ENCODE assay signal across 8 cellular contexts in the genomic region with DNA sequence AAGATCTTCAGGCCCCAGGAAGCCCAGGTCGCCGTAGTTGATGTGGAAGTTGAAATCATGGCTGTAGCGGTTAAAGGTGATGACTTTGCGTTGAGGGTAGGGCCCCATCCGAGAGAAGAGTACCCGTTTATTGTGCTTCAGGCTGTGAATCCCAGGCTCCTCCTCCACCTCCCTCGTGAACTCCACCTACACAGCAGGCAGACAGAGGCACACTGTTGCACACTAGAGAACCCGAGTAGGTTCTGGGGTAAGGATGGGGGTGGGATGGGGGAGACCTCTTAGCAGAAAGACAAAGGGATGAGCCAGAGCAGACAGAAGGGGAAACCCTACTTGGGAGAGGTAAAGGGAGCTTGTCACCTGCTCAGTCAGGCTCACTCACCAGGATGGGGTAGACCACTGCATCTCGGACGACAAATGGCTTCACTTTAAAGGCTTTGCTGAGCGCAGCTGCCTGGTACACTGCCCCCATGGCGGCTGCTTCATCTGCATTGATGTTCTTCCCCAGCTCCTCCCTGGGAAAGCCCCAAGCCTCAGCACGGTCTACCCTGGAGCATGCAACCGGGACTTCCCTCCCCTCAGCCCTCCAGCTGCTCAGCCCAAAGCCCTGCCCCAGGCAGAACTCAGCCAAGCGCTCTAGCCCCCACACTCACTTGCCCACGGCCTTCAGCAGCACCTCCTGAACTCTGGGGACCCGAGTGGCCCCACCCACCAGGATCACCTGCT. TPM values are rescaled to one million over a fixed set of nuclear protein-coding genes. Genes with fewer than 3 reads are reported as not detected.
DNase-seq lines count a peak whose midpoint lies in the region; ATAC-seq lines count a peak whose summit lies in the region.

No MANE protein-coding gene starts in this region.

- peak in 3 of 5 donors; percentile 6 to 66 (median 22) for DNase-seq in CD4-positive, alpha-beta memory T cell
- DNase-seq in activated CD8-positive, alpha-beta T cell treated with anti-CD3 and anti-CD28 coated beads, Interleukin-2, amount 10 ng/mL, durations not matched to agents 7 days and 5 days: no peak
- DNase-seq in left colon (no peak), DMS153 treated with DMSO at 0.1 percent for 48 hours (lab: John Stamatoyannopoulos, UW; ENCODE audit: unreplicated experiment) (no peak)
- no peak for DNase-seq in effector CD8-positive, alpha-beta T cell (lab: John Stamatoyannopoulos, UW)

- H3K9me3 ChIP-seq in CD4-positive, alpha-beta memory T cell (ENCODE audit: control insufficient read depth in 1 of 2, low read length in 2 of 2): no peaks in the 10 kb centered on the region

- H3K27me3 Mint-ChIP-seq in CD4-positive, alpha-beta memory T cell: no peaks in the 10 kb centered on the region
- no peaks in the 10 kb centered on the region for H3K27me3 Mint-ChIP-seq in activated CD8-positive, alpha-beta T cell treated with anti-CD3 and anti-CD28 coated beads, Interleukin-2, amount 10 ng/mL, durations not matched to agents 7 days and 5 days (ENCODE audit: low read depth)

- peaks cover 18% of the 10 kb centered on the region for H3K4me1 ChIP-seq in CD4-positive, alpha-beta memory T cell (ENCODE audit: insufficient read depth, low read length)

- ATAC-seq in GM18508 (IDR thresholded peaks at IDR 0.05; ENCODE audit: insufficient read depth, unreplicated experiment) (peak; percentile 52), HG02678 (IDR thresholded peaks at IDR 0.05; ENCODE audit: unreplicated experiment) (peak; percentile 65), left colon (no peak), HG03469 (IDR thresholded peaks at IDR 0.05; ENCODE audit: unreplicated experiment) (no peak)
- ATAC-seq in activated CD8-positive, alpha-beta T cell treated with anti-CD3 and anti-CD28 coated beads, Interleukin-2, amount 10 ng/mL, durations not matched to agents 7 days and 5 days: no peak

- peak overlapping the region; percentile 6 for H3K27ac ChIP-seq in CD4-positive, alpha-beta memory T cell (ENCODE audit: low read depth, low read length)

- peaks cover 20 to 55% (median 33%) of the 10 kb centered on the region in 4 donors for H3K4me1 Mint-ChIP-seq in CD4-positive, alpha-beta memory T cell
- peaks cover 30% of the 10 kb centered on the region for H3K4me1 Mint-ChIP-seq in activated CD8-positive, alpha-beta T cell treated with anti-CD3 and anti-CD28 coated beads, Interleukin-2, amount 10 ng/mL, durations not matched to agents 7 days and 5 days (ENCODE audit: low read depth)

- H3K4me3 Mint-ChIP-seq in CD4-positive, alpha-beta memory T cell: peak overlapping the region in 2 of 8 donors; percentile 15 to 39
- no peak overlapping the region for H3K4me3 Mint-ChIP-seq in activated CD8-positive, alpha-beta T cell treated with anti-CD3 and anti-CD28 coated beads, Interleukin-2, amount 10 ng/mL, durations not matched to agents 7 days and 5 days

- intact Hi-C loops in CD4-positive, alpha-beta memory T cell (cut with micrococcal nuclease): no loop called here
- intact Hi-C loops in left colon (cut with DNase I, micrococcal nuclease): no loop called here

- CTCF ChIA-PET in CD4-positive, alpha-beta memory T cell (lab: Charles Lee; ENCODE audit: partially characterized antibody): interaction anchor here (1.2 kb wide), 1 partner anchor 118 kb away, joined by 3 read pairs; no protein-coding TSS in a partner anchor
- CTCF ChIA-PET in activated CD8-positive, alpha-beta T cell treated with anti-CD3 and anti-CD28 coated beads, Interleukin-2, amount 10 ng/mL, durations not matched to agents 7 days and 5 days (lab: Charles Lee): no interaction called here

- no peak overlapping the region for H3K4me3 ChIP-seq in CD4-positive, alpha-beta memory T cell (ENCODE audit: low read length in 2 of 2)

- H3K36me3 Mint-ChIP-seq in CD4-positive, alpha-beta memory T cell: peaks cover 66 to 87% of the 10 kb centered on the region in 2 donors
- H3K36me3 Mint-ChIP-seq in activated CD8-positive, alpha-beta T cell treated with anti-CD3 and anti-CD28 coated beads, Interleukin-2, amount 10 ng/mL, durations not matched to agents 7 days and 5 days (ENCODE audit: low read depth): peaks cover 86% of the 10 kb centered on the region

- H3K27ac Mint-ChIP-seq in CD4-positive, alpha-beta memory T cell: peak overlapping the region in 5 of 7 donors; percentile 13 to 73 (median 70)
- peak overlapping the region; percentile 50 for H3K27ac Mint-ChIP-seq in activated CD8-positive, alpha-beta T cell treated with anti-CD3 and anti-CD28 coated beads, Interleukin-2, amount 10 ng/mL, durations not matched to agents 7 days and 5 days

- no peaks in the 10 kb centered on the region for H3K9me3 Mint-ChIP-seq in CD4-positive, alpha-beta memory T cell
- H3K9me3 Mint-ChIP-seq in activated CD8-positive, alpha-beta T cell treated with anti-CD3 and anti-CD28 coated beads, Interleukin-2, amount 10 ng/mL, durations not matched to agents 7 days and 5 days (ENCODE audit: insufficient read depth): no peaks in the 10 kb centered on the region

- peaks cover 79% of the 10 kb centered on the region for H3K36me3 ChIP-seq in CD4-positive, alpha-beta memory T cell (ENCODE audit: insufficient read depth, low read length)

- H3K27me3 ChIP-seq in CD4-positive, alpha-beta memory T cell (ENCODE audit: insufficient read depth, low read length): no peaks in the 10 kb centered on the region

- POLR2A ChIA-PET in CD4-positive, alpha-beta memory T cell (lab: Charles Lee; ENCODE audit: partially characterized antibody): interaction anchor here (0.6 to 1.2 kb wide), 5 partner anchors 8 to 54 kb away, joined by 3 to 4 read pairs (median 3); a partner anchor contains a TSS
- POLR2A ChIA-PET in activated CD8-positive, alpha-beta T cell treated with anti-CD3 and anti-CD28 coated beads, Interleukin-2, amount 10 ng/mL, durations not matched to agents 7 days and 5 days (lab: Charles Lee): interaction anchor here (0.8 to 1.2 kb wide), 3 partner anchors 32 to 54 kb away, joined by 3 to 4 read pairs (median 3); a partner anchor contains a TSS

RNA-seq across cellular contexts. Expression of a gene that starts 5.4 kb away (rescaled TPM):
- 100 to 1,000 TPM; 136 to 146 TPM for total RNA-seq in CD4-positive, alpha-beta memory T cell
- polyA plus RNA-seq in CD4-positive, alpha-beta memory T cell: 10 to 100 TPM; 24.1 to 27.9 TPM
- total RNA-seq in activated CD8-positive, alpha-beta T cell treated with anti-CD3 and anti-CD28 coated beads, Interleukin-2, amount 10 ng/mL, durations not matched to agents 7 days and 5 days: 100 to 1,000 TPM; 133 to 135 TPM
- 100 to 1,000 TPM; 107 to 138 TPM for total RNA-seq in left colon

RNA-seq across cellular contexts. Expression of a gene that starts 16.0 kb away (rescaled TPM):
- 10 to 100 TPM; 56.2 to 61.2 TPM for total RNA-seq in CD4-positive, alpha-beta memory T cell
- polyA plus RNA-seq in CD4-positive, alpha-beta memory T cell: 10 to 100 TPM; 36.0 to 61.7 TPM
- total RNA-seq in activated CD8-positive, alpha-beta T cell treated with anti-CD3 and anti-CD28 coated beads, Interleukin-2, amount 10 ng/mL, durations not matched to agents 7 days and 5 days: 10 to 100 TPM; 30.8 to 31.6 TPM
- 10 to 100 TPM; 20.7 to 24.1 TPM for total RNA-seq in left colon

RNA-seq across cellular contexts. Expression of a gene that starts 20.9 kb away (rescaled TPM):
- total RNA-seq in CD4-positive, alpha-beta memory T cell: 10 to 100 TPM; 14.6 to 14.8 TPM
- 10 to 100 TPM; 10.6 to 13.0 TPM for polyA plus RNA-seq in CD4-positive, alpha-beta memory T cell
- 10 to 100 TPM; 22.4 to 26.6 TPM for total RNA-seq in activated CD8-positive, alpha-beta T cell treated with anti-CD3 and anti-CD28 coated beads, Interleukin-2, amount 10 ng/mL, durations not matched to agents 7 days and 5 days
- total RNA-seq in left colon: 10 to 100 TPM; 43.0 to 59.9 TPM

RNA-seq across cellular contexts. Expression of a gene that starts 33.0 kb away (rescaled TPM):
- total RNA-seq in CD4-positive, alpha-beta memory T cell: 10 to 100 TPM; 89.2 to 97.3 TPM
- 100 to 1,000 TPM in 1 of 2 donors, 10 to 100 TPM in 1; 92.1 to 116 TPM for polyA plus RNA-seq in CD4-positive, alpha-beta memory T cell
- 10 to 100 TPM; 58.6 to 65.0 TPM for total RNA-seq in activated CD8-positive, alpha-beta T cell treated with anti-CD3 and anti-CD28 coated beads, Interleukin-2, amount 10 ng/mL, durations not matched to agents 7 days and 5 days
- total RNA-seq in left colon: 10 to 100 TPM; 65.1 to 72.8 TPM

RNA-seq across cellular contexts. Expression of a gene that starts 33.1 kb away (rescaled TPM):
- total RNA-seq in CD4-positive, alpha-beta memory T cell: 1 to 10 TPM; 5.1 to 5.8 TPM
- polyA plus RNA-seq in CD4-positive, alpha-beta memory T cell: 10 to 100 TPM; 17.7 to 21.2 TPM
- 10 to 100 TPM; 31.0 to 32.5 TPM for total RNA-seq in activated CD8-positive, alpha-beta T cell treated with anti-CD3 and anti-CD28 coated beads, Interleukin-2, amount 10 ng/mL, durations not matched to agents 7 days and 5 days
- total RNA-seq in left colon: 10 to 100 TPM; 16.1 to 26.1 TPM

Comparison
In these comparisons a context has a peak if more than half of its experiments do, and no peak if none do; other contexts are left out.
1. DNase-seq: peak in CD4-positive, alpha-beta memory T cell (3 of 5); none in activated CD8-positive, alpha-beta T cell treated with anti-CD3 and anti-CD28 coated beads, Interleukin-2, amount 10 ng/mL, durations not matched to agents 7 days and 5 days (single experiment), left colon (0 of 2), effector CD8-positive, alpha-beta T cell (single experiment) and DMS153 treated with DMSO at 0.1 percent for 48 hours (single experiment).
2. ATAC-seq: peak in GM18508 (single experiment) and HG02678 (single experiment); none in activated CD8-positive, alpha-beta T cell treated with anti-CD3 and anti-CD28 coated beads, Interleukin-2, amount 10 ng/mL, durations not matched to agents 7 days and 5 days (single experiment), left colon (single experiment) and HG03469 (single experiment).